In genomic region chr17:77887110-77887463, GRCh38 we compare ENCODE assay signal across 8 cellular contexts.
DNase-seq lines count a peak whose midpoint lies in the region; ATAC-seq and TF ChIP-seq lines count a peak whose summit lies in the region.

No MANE protein-coding gene starts in this region.

- H3K4me1 ChIP-seq in ACC112 (ENCODE audit: control insufficient read depth, insufficient read depth, low read length, unreplicated experiment) (peaks cover 17% of the 10 kb centered on the region), IMR-90 (ENCODE audit: control insufficient read depth, insufficient read depth, low read length) (no peaks in the 10 kb centered on the region)

- TF ChIP-seq CTCF in IMR-90 (conservative IDR thresholded peaks at IDR 0.05; ENCODE audit: low read depth, low read length): no peak
- TF ChIP-seq CTCF in coronary artery (IDR thresholded peaks at IDR 0.05): no peak
- no peak for TF ChIP-seq CTCF in nephron progenitor cell (IDR thresholded peaks at IDR 0.05)

- no peak for TF ChIP-seq RAD21 in IMR-90 (IDR thresholded peaks at IDR 0.05; ENCODE audit: low read length)

- no peaks in the 10 kb centered on the region for H3K79me2 ChIP-seq in ACC112 (ENCODE audit: control insufficient read depth, insufficient read depth, low read length, unreplicated experiment)

- DNase-seq in IMR-90 (no peak), coronary artery (ENCODE audit: low spot score) (no peak), nephron progenitor cell (no peak), mucosa of gallbladder (ENCODE audit: low spot score) (no peak)
- no peak for DNase-seq in activated CD8-positive, alpha-beta memory T cell treated with anti-CD3 and anti-CD28 coated beads, Interleukin-2, amount 50 U/mL, for 48 hours

- peaks cover 70% of the 10 kb centered on the region for H3K27me3 Mint-ChIP-seq in nephron progenitor cell (ENCODE audit: low read depth, poor library complexity)

- no peaks in the 10 kb centered on the region; the same call in 1 of the 2 replicates for H4K20me1 ChIP-seq in IMR-90 (ENCODE audit: insufficient read depth, low read length)

- intact Hi-C loops in IMR-90 (cut with micrococcal nuclease): no loop called here

- H2BK120ac ChIP-seq in IMR-90 (ENCODE audit: low read depth, low read length): no peak overlapping the region

- peak overlapping the region; percentile 44; the same call in 1 of the 2 replicates for H3K27ac ChIP-seq in ACC112 (ENCODE audit: low read depth, low read length)
- H3K27ac ChIP-seq in IMR-90 (ENCODE audit: insufficient read depth, low read length): no peak overlapping the region
- peak overlapping the region; percentile 84 to 88 for H3K27ac ChIP-seq in coronary artery

- H3K4me3 ChIP-seq in ACC112 (ENCODE audit: low read depth, low read length) (peak overlapping the region; percentile 77), IMR-90 (ENCODE audit: insufficient read depth, low read depth, low read length) (no peak overlapping the region; the same call in 1 of the 2 replicates), coronary artery (peak overlapping the region; percentile 80)

- TF ChIP-seq POLR2A in IMR-90 (IDR thresholded peaks at IDR 0.05; ENCODE audit: low read depth, low read length): no peak

- H3K9me1 ChIP-seq in IMR-90 (ENCODE audit: insufficient read depth, low read length): no peaks in the 10 kb centered on the region

- no peaks in the 10 kb centered on the region for H3K79me1 ChIP-seq in IMR-90 (ENCODE audit: low read depth in 1 of 2, low read length in 2 of 2)

- H3K9ac ChIP-seq in IMR-90 (ENCODE audit: low read depth, low read length): no peak overlapping the region

- H3K9me3 Mint-ChIP-seq in nephron progenitor cell: no peaks in the 10 kb centered on the region

- H4K5ac ChIP-seq in IMR-90 (ENCODE audit: low read depth, low read length): no peak overlapping the region

- H3K4me1 Mint-ChIP-seq in nephron progenitor cell: peaks cover 69% of the 10 kb centered on the region

- no peak overlapping the region for H3K56ac ChIP-seq in IMR-90 (ENCODE audit: extremely low read depth, insufficient read depth, low read length)

- in situ Hi-C loops in IMR-90 (cut with MboI; ENCODE audit: low sequenced_read_pairs): no loop called here

- ATAC-seq in IMR-90 (ENCODE audit: low read depth) (peak; percentile 28), GM19455 (IDR thresholded peaks at IDR 0.05; ENCODE audit: unreplicated experiment) (no peak), GM18498 (IDR thresholded peaks at IDR 0.05; ENCODE audit: unreplicated experiment) (no peak)

- H4K91ac ChIP-seq in IMR-90 (ENCODE audit: insufficient read depth, low read depth, low read length): no peak overlapping the region

- peak overlapping the region; percentile 92 for H2AFZ ChIP-seq in ACC112 (ENCODE audit: low read length, unreplicated experiment)
- H2AFZ ChIP-seq in IMR-90 (replicated peaks; ENCODE audit: low read length, poor library complexity): peak overlapping the region; percentile 92

- peak overlapping the region; percentile 84 for H3K4me3 Mint-ChIP-seq in nephron progenitor cell

- dilution Hi-C loops in IMR-90 (cut with HindIII; ENCODE audit: low sequenced_read_pairs, unreplicated experiment): no loop called here

- H2BK20ac ChIP-seq in IMR-90 (ENCODE audit: low read depth, low read length): no peak overlapping the region

- H3K36me3 Mint-ChIP-seq in nephron progenitor cell (ENCODE audit: low read depth): no peaks in the 10 kb centered on the region

- CTCF ChIA-PET in IMR-90 (lab: Yijun Ruan, JAX): interaction anchor here (0.6 kb wide), 1 partner anchor 344 kb away, joined by 4 read pairs; no protein-coding TSS in a partner anchor

- H3K27ac Mint-ChIP-seq in nephron progenitor cell: peak overlapping the region; percentile 9

- H2BK15ac ChIP-seq in IMR-90 (ENCODE audit: low read depth, low read length): no peak overlapping the region

- H4K8ac ChIP-seq in IMR-90 (ENCODE audit: low read depth in 2 of 2, low read length in 2 of 2): peak overlapping the region; percentile 2 to 26; a peak in 2 of 4 replicates

- H3K27me3 ChIP-seq in ACC112 (ENCODE audit: insufficient read depth, low read length) (peaks cover 17% of the 10 kb centered on the region), IMR-90 (ENCODE audit: control insufficient read depth, insufficient read depth, low read length) (peaks cover 53% of the 10 kb centered on the region)

- H3K4me2 ChIP-seq in IMR-90 (ENCODE audit: low read depth, low read length): peak overlapping the region; percentile 79

- BruUV-seq in IMR-90 (replicated peaks; lab: Mats Ljungman, UMichigan): no TSS peak

- H3K36me3 ChIP-seq in ACC112 (ENCODE audit: insufficient read depth, low read length) (no peaks in the 10 kb centered on the region), IMR-90 (ENCODE audit: control insufficient read depth, insufficient read depth, low read length) (no peaks in the 10 kb centered on the region)

- H3K4ac ChIP-seq in IMR-90 (ENCODE audit: low read depth, low read length): no peak overlapping the region

- no peak overlapping the region for H3K18ac ChIP-seq in IMR-90 (ENCODE audit: low read depth, low read length)

- no peak overlapping the region for H3K14ac ChIP-seq in IMR-90 (replicated peaks; ENCODE audit: low read depth, low read length)

- no peak overlapping the region for H2BK5ac ChIP-seq in IMR-90 (ENCODE audit: low read depth, low read length, poor library complexity, severe bottlenecking)

- POLR2A ChIA-PET in IMR-90 (lab: Charles Lee; ENCODE audit: unreplicated experiment): no interaction called here

- WGBS in IMR-90 (ENCODE audit: extremely low coverage in 2 of 2, insufficient read length in 1 of 2), 2 experiments: 80% methylated on average over 1 of the region's 4 CpGs; no CpG with 5 or more reads in 1 of the 2 experiments

- H2AK5ac ChIP-seq in IMR-90 (ENCODE audit: low read depth, low read length): no peak overlapping the region

- no peaks in the 10 kb centered on the region for H3K9me3 ChIP-seq in IMR-90 (ENCODE audit: control insufficient read depth, insufficient read depth, low read length)

- no peak overlapping the region for H3K23ac ChIP-seq in IMR-90 (ENCODE audit: low read depth, low read length)

- no peak overlapping the region for H2AK9ac ChIP-seq in IMR-90 (replicated peaks; ENCODE audit: low read depth, low read length, poor library complexity)

TF ChIP-seq in IMR-90, 13 proteins besides CTCF, POLR2A, EP300 and RAD21:
- TF ChIP-seq NFE2L2 (IDR thresholded peaks at IDR 0.05; ENCODE audit: low read depth, low read length): no peak
- no peak for TF ChIP-seq SMC3 (IDR thresholded peaks at IDR 0.05; ENCODE audit: low read depth, low read length)
- TF ChIP-seq BHLHE40 (IDR thresholded peaks at IDR 0.05; ENCODE audit: low read depth, low read length): no peak
- no peak for TF ChIP-seq CEBPB (IDR thresholded peaks at IDR 0.05; ENCODE audit: low read depth, low read length)
- no peak for TF ChIP-seq MAZ (IDR thresholded peaks at IDR 0.05; ENCODE audit: borderline replicate concordance, low read depth, low read length)
- TF ChIP-seq FOS (IDR thresholded peaks at IDR 0.05; ENCODE audit: low read depth, low read length): no peak
- TF ChIP-seq RCOR1 (IDR thresholded peaks at IDR 0.05; ENCODE audit: insufficient replicate concordance, low read length): no peak
- no peak for TF ChIP-seq MXI1 (IDR thresholded peaks at IDR 0.05; ENCODE audit: borderline replicate concordance, low read depth, low read length)
